In the genomic region with DNA sequence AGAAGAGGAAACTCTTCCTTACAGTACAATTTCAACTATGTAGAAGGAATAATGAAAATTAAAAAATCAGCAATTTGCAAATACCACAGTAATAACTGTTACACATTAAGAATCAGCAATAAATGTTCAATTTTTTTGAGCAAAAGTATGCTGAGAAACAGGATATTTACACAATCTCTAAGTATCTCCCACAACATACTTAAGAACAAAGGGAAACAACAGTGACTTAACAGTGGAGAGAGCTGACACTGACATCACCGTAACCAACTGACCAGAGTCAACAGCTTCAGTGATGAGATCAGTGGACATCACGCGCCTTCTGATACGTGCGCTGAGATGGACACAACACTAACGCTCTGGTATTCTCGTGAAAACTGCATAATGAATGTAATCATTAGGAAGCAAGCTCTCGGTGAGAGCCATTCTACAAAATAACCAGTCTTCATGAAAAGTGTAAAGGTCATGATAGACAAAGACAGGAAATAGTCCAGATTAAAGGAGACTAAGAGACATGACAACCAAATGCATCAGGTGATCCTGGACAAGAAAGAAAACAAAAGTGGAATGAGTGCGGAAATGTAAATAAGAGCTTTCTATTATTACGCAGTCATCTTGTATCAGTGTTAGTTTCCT, we compare ENCODE assay signal across 1 cellular context.
TF ChIP-seq lines count a peak whose summit lies in the region.

No MANE protein-coding gene starts in this region.

TF ChIP-seq in K562, 482 proteins besides CTCF, POLR2A, EP300 and RAD21 (continued from another document and continues in another):
- TF ChIP-seq, protein P1, sequence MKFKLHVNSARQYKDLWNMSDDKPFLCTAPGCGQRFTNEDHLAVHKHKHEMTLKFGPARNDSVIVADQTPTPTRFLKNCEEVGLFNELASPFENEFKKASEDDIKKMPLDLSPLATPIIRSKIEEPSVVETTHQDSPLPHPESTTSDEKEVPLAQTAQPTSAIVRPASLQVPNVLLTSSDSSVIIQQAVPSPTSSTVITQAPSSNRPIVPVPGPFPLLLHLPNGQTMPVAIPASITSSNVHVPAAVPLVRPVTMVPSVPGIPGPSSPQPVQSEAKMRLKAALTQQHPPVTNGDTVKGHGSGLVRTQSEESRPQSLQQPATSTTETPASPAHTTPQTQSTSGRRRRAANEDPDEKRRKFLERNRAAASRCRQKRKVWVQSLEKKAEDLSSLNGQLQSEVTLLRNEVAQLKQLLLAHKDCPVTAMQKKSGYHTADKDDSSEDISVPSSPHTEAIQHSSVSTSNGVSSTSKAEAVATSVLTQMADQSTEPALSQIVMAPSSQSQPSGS (CRISPR knock-in tag; IDR thresholded peaks at IDR 0.05): no peak
- TF ChIP-seq, protein P2, sequence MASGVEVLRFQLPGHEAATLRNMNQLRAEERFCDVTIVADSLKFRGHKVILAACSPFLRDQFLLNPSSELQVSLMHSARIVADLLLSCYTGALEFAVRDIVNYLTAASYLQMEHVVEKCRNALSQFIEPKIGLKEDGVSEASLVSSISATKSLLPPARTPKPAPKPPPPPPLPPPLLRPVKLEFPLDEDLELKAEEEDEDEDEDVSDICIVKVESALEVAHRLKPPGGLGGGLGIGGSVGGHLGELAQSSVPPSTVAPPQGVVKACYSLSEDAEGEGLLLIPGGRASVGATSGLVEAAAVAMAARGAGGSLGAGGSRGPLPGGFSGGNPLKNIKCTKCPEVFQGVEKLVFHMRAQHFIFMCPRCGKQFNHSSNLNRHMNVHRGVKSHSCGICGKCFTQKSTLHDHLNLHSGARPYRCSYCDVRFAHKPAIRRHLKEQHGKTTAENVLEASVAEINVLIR (CRISPR knock-in tag; IDR thresholded peaks at IDR 0.05): peak; percentile 64
- TF ChIP-seq POLR3G (IDR thresholded peaks at IDR 0.05; ENCODE audit: extremely low read depth, insufficient read length, insufficient replicate concordance) (no peak), RBM22 (IDR thresholded peaks at IDR 0.05; ENCODE audit: low read depth, low read length, poor library complexity, severe bottlenecking) (no peak), CBX3 (IDR thresholded peaks at IDR 0.05; ENCODE audit: borderline replicate concordance in 1 of 2, low read length in 2 of 2) (peak in 1 of 2 experiments; percentile 21; a peak in 1 of 3 replicates), CXXC5 (CRISPR knock-in tag; IDR thresholded peaks at IDR 0.05) (peak; percentile 86), TGIF2 (CRISPR knock-in tag; IDR thresholded peaks at IDR 0.05) (no peak), ZFP30 (CRISPR knock-in tag; IDR thresholded peaks at IDR 0.05; ENCODE audit: borderline replicate concordance) (no peak), ZNF507 (tag; conservative IDR thresholded peaks at IDR 0.05) (no peak), ZNF785 (CRISPR knock-in tag; IDR thresholded peaks at IDR 0.05) (no peak), ILF3 (IDR thresholded peaks at IDR 0.05; ENCODE audit: borderline replicate concordance) (no peak), ZFP1 (CRISPR knock-in tag; IDR thresholded peaks at IDR 0.05) (no peak), ZNF436 (CRISPR knock-in tag; IDR thresholded peaks at IDR 0.05) (no peak), CEBPB (tag; IDR thresholded peaks at IDR 0.05) (peak; percentile 43; the same call in 1 of the 2 replicates), MTA3 (IDR thresholded peaks at IDR 0.05; ENCODE audit: borderline replicate concordance) (peak; percentile 68; the same call in 1 of the 2 replicates), ZNF24 (IDR thresholded peaks at IDR 0.05) (no peak), ARID1B (IDR thresholded peaks at IDR 0.05) (peak; percentile 71), SRSF3 (IDR thresholded peaks at IDR 0.05; ENCODE audit: insufficient read depth, low read length) (no peak), NBN (IDR thresholded peaks at IDR 0.05; ENCODE audit: low read depth) (peak; percentile 88), NFYB (IDR thresholded peaks at IDR 0.05; ENCODE audit: extremely low read depth, insufficient read length) (no peak), SUPT5H (IDR thresholded peaks at IDR 0.05) (no peak), ERF (CRISPR knock-in tag; IDR thresholded peaks at IDR 0.05) (peak; percentile 38; the same call in 1 of the 2 replicates), FOXJ2 (tag; IDR thresholded peaks at IDR 0.05) (peak; percentile 94), ZNF830 (CRISPR knock-in tag; IDR thresholded peaks at IDR 0.05) (no peak), FOXM1 (IDR thresholded peaks at IDR 0.05; ENCODE audit: low read depth) (peak; percentile 39; the same call in 1 of the 2 replicates), FOXM1 (CRISPR knock-in tag; IDR thresholded peaks at IDR 0.05; ENCODE audit: low read depth) (no peak), TRIM24 (IDR thresholded peaks at IDR 0.05) (peak in 1 of 2 experiments; percentile 45; a peak in 1 of 4 replicates), L3MBTL2 (IDR thresholded peaks at IDR 0.05) (peak; percentile 21; the same call in 1 of the 2 replicates), PHB (CRISPR knock-in tag; IDR thresholded peaks at IDR 0.05) (no peak), TEAD2 (tag; IDR thresholded peaks at IDR 0.05) (no peak), ZNF121 (CRISPR knock-in tag; conservative IDR thresholded peaks at IDR 0.05) (no peak)
- TF ChIP-seq, protein P3, sequence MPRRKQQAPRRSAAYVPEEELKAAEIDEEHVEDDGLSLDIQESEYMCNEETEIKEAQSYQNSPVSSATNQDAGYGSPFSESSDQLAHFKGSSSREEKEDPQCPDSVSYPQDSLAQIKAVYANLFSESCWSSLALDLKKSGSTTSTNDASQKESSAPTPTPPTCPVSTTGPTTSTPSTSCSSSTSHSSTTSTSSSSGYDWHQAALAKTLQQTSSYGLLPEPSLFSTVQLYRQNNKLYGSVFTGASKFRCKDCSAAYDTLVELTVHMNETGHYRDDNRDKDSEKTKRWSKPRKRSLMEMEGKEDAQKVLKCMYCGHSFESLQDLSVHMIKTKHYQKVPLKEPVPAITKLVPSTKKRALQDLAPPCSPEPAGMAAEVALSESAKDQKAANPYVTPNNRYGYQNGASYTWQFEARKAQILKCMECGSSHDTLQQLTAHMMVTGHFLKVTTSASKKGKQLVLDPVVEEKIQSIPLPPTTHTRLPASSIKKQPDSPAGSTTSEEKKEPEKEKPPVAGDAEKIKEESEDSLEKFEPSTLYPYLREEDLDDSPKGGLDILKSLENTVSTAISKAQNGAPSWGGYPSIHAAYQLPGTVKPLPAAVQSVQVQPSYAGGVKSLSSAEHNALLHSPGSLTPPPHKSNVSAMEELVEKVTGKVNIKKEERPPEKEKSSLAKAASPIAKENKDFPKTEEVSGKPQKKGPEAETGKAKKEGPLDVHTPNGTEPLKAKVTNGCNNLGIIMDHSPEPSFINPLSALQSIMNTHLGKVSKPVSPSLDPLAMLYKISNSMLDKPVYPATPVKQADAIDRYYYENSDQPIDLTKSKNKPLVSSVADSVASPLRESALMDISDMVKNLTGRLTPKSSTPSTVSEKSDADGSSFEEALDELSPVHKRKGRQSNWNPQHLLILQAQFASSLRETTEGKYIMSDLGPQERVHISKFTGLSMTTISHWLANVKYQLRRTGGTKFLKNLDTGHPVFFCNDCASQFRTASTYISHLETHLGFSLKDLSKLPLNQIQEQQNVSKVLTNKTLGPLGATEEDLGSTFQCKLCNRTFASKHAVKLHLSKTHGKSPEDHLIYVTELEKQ (CRISPR knock-in tag; IDR thresholded peaks at IDR 0.05): no peak
- TF ChIP-seq, protein P4, sequence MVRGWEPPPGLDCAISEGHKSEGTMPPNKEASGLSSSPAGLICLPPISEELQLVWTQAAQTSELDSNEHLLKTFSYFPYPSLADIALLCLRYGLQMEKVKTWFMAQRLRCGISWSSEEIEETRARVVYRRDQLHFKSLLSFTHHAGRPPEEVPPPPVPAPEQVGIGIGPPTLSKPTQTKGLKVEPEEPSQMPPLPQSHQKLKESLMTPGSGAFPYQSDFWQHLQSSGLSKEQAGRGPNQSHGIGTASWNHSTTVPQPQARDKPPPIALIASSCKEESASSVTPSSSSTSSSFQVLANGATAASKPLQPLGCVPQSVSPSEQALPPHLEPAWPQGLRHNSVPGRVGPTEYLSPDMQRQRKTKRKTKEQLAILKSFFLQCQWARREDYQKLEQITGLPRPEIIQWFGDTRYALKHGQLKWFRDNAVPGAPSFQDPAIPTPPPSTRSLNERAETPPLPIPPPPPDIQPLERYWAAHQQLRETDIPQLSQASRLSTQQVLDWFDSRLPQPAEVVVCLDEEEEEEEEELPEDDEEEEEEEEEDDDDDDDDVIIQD (CRISPR knock-in tag; IDR thresholded peaks at IDR 0.05): no peak
- TF ChIP-seq, protein P5, sequence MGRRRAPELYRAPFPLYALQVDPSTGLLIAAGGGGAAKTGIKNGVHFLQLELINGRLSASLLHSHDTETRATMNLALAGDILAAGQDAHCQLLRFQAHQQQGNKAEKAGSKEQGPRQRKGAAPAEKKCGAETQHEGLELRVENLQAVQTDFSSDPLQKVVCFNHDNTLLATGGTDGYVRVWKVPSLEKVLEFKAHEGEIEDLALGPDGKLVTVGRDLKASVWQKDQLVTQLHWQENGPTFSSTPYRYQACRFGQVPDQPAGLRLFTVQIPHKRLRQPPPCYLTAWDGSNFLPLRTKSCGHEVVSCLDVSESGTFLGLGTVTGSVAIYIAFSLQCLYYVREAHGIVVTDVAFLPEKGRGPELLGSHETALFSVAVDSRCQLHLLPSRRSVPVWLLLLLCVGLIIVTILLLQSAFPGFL (CRISPR knock-in tag; IDR thresholded peaks at IDR 0.05): 0 out of 2 replicates have a peak, but pooled peaks have one; percentile 18
- TF ChIP-seq, protein P6, sequence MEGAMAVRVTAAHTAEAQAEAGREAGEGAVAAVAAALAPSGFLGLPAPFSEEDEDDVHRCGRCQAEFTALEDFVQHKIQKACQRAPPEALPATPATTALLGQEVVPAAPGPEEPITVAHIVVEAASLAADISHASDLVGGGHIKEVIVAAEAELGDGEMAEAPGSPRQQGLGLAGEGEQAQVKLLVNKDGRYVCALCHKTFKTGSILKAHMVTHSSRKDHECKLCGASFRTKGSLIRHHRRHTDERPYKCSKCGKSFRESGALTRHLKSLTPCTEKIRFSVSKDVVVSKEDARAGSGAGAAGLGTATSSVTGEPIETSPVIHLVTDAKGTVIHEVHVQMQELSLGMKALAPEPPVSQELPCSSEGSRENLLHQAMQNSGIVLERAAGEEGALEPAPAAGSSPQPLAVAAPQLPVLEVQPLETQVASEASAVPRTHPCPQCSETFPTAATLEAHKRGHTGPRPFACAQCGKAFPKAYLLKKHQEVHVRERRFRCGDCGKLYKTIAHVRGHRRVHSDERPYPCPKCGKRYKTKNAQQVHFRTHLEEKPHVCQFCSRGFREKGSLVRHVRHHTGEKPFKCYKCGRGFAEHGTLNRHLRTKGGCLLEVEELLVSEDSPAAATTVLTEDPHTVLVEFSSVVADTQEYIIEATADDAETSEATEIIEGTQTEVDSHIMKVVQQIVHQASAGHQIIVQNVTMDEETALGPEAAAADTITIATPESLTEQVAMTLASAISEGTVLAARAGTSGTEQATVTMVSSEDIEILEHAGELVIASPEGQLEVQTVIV (CRISPR knock-in tag; IDR thresholded peaks at IDR 0.05; ENCODE audit: borderline replicate concordance): no peak
- TF ChIP-seq, protein P7, sequence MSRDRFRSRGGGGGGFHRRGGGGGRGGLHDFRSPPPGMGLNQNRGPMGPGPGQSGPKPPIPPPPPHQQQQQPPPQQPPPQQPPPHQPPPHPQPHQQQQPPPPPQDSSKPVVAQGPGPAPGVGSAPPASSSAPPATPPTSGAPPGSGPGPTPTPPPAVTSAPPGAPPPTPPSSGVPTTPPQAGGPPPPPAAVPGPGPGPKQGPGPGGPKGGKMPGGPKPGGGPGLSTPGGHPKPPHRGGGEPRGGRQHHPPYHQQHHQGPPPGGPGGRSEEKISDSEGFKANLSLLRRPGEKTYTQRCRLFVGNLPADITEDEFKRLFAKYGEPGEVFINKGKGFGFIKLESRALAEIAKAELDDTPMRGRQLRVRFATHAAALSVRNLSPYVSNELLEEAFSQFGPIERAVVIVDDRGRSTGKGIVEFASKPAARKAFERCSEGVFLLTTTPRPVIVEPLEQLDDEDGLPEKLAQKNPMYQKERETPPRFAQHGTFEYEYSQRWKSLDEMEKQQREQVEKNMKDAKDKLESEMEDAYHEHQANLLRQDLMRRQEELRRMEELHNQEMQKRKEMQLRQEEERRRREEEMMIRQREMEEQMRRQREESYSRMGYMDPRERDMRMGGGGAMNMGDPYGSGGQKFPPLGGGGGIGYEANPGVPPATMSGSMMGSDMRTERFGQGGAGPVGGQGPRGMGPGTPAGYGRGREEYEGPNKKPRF (IDR thresholded peaks at IDR 0.05; ENCODE audit: low read depth, low read length): no peak
- TF ChIP-seq, protein P8, sequence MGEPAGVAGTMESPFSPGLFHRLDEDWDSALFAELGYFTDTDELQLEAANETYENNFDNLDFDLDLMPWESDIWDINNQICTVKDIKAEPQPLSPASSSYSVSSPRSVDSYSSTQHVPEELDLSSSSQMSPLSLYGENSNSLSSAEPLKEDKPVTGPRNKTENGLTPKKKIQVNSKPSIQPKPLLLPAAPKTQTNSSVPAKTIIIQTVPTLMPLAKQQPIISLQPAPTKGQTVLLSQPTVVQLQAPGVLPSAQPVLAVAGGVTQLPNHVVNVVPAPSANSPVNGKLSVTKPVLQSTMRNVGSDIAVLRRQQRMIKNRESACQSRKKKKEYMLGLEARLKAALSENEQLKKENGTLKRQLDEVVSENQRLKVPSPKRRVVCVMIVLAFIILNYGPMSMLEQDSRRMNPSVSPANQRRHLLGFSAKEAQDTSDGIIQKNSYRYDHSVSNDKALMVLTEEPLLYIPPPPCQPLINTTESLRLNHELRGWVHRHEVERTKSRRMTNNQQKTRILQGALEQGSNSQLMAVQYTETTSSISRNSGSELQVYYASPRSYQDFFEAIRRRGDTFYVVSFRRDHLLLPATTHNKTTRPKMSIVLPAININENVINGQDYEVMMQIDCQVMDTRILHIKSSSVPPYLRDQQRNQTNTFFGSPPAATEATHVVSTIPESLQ (CRISPR knock-in tag; IDR thresholded peaks at IDR 0.05): no peak
- TF ChIP-seq, protein P9, sequence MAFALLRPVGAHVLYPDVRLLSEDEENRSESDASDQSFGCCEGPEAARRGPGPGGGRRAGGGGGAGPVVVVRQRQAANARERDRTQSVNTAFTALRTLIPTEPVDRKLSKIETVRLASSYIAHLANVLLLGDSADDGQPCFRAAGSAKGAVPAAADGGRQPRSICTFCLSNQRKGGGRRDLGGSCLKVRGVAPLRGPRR (CRISPR knock-in tag; IDR thresholded peaks at IDR 0.05): no peak
- TF ChIP-seq, protein P10, sequence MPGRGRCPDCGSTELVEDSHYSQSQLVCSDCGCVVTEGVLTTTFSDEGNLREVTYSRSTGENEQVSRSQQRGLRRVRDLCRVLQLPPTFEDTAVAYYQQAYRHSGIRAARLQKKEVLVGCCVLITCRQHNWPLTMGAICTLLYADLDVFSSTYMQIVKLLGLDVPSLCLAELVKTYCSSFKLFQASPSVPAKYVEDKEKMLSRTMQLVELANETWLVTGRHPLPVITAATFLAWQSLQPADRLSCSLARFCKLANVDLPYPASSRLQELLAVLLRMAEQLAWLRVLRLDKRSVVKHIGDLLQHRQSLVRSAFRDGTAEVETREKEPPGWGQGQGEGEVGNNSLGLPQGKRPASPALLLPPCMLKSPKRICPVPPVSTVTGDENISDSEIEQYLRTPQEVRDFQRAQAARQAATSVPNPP (IDR thresholded peaks at IDR 0.05; ENCODE audit: borderline replicate concordance, insufficient read depth, insufficient read length): no peak
- TF ChIP-seq, protein P11, sequence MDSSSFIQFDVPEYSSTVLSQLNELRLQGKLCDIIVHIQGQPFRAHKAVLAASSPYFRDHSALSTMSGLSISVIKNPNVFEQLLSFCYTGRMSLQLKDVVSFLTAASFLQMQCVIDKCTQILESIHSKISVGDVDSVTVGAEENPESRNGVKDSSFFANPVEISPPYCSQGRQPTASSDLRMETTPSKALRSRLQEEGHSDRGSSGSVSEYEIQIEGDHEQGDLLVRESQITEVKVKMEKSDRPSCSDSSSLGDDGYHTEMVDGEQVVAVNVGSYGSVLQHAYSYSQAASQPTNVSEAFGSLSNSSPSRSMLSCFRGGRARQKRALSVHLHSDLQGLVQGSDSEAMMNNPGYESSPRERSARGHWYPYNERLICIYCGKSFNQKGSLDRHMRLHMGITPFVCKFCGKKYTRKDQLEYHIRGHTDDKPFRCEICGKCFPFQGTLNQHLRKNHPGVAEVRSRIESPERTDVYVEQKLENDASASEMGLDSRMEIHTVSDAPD (CRISPR knock-in tag; IDR thresholded peaks at IDR 0.05): no peak
- TF ChIP-seq, protein P12, sequence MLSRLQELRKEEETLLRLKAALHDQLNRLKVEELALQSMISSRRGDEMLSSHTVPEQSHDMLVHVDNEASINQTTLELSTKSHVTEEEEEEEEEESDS (CRISPR knock-in tag; IDR thresholded peaks at IDR 0.05): no peak
